Comparison of ENCODE assay signal across 8 cellular contexts in the genomic region with DNA sequence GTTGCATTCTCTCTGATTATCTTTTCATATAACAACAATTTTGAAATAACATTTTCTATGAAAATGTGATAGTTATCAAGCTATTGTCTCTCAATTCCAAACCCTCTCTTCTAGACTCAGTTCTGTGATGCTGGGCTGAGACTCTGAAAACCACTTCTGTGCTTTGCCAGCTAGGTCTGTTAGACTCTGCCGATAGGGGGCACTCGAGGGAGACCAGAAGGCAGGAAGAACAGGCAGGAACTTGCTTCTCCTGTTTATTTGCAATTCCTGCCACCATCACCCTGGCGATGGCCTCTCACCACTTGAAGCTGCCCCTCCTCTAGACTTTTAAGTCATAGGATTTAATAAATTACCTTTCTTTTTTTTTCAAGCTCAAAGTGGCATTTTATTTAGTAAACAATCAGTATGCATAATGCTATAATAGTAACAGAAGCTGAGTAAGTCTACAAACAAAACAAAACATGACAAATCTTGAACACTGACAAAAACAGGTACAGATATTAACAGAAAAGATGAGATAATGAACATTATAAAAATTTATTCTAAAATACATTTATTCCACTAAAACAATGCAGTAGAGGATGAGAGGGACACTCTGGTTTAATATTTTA. TPM values are rescaled to one million over a fixed set of nuclear protein-coding genes. Genes with fewer than 3 reads are reported as not detected.
A peak's percentile ranks its signal among the peaks of the same experiment; 100 is the strongest.
DNase-seq lines count a peak whose midpoint lies in the region; ATAC-seq, FAIRE-seq and TF ChIP-seq lines count a peak whose summit lies in the region.

No MANE protein-coding gene starts in this region.

- ATAC-seq in GM19452 (IDR thresholded peaks at IDR 0.05; ENCODE audit: unreplicated experiment) = peak; percentile 81
- peak; percentile 41 to 53 for ATAC-seq in activated T-cell treated with anti-CD3 and anti-CD28 coated beads, Interleukin-2, amount 50 U/mL, for 4 hours

- FAIRE-seq in HTR-8/SVneo (lab: Jason Lieb, UNC) = no peak

- no peaks in the 10 kb centered on the region for H3K9me3 Mint-ChIP-seq in activated T-cell treated with anti-CD3 and anti-CD28 coated beads, Interleukin-2, amount 50 U/mL, for 4 hours

- intact Hi-C loops in PC-9 (cut with micrococcal nuclease; ENCODE audit: unreplicated experiment) = loop anchor here (2.0 to 5.0 kb wide), 2 partner anchors 71 to 199 kb away; no protein-coding TSS in a partner anchor

- H3F3A ChIP-seq in PC-9 (ENCODE audit: insufficient read depth, low read depth) = 0 out of 2 replicates have a peak, but pooled peaks cover 13% of the 10 kb centered on the region

- H4K20me1 ChIP-seq in PC-9 (ENCODE audit: insufficient read depth) = no peaks in the 10 kb centered on the region

- H3K4me3 ChIP-seq in PC-9 (no peak overlapping the region), fibroblast of the aortic adventitia (ENCODE audit: low read depth, low read length) (no peak overlapping the region), parathyroid adenoma (ENCODE audit: low read depth, low read length) (no peak overlapping the region)

- H3K27me3 Mint-ChIP-seq in activated T-cell treated with anti-CD3 and anti-CD28 coated beads, Interleukin-2, amount 50 U/mL, for 4 hours (ENCODE audit: low read depth) = no peaks in the 10 kb centered on the region

- H3K9me2 ChIP-seq in PC-9 (ENCODE audit: insufficient read depth) = no peaks in the 10 kb centered on the region

- H3K27ac ChIP-seq in PC-9 = no peak overlapping the region
- no peak overlapping the region for H3K27ac ChIP-seq in parathyroid adenoma

- POLR2A ChIA-PET in PC-9 (lab: Charles Lee; ENCODE audit: unreplicated experiment) = no interaction called here

- H3K27me3 ChIP-seq in PC-9 (ENCODE audit: insufficient read depth, low read depth) (no peaks in the 10 kb centered on the region), parathyroid adenoma (ENCODE audit: control insufficient read depth, insufficient read depth, low read length) (no peaks in the 10 kb centered on the region)

- peaks cover 4% of the 10 kb centered on the region for H3K4me1 Mint-ChIP-seq in activated T-cell treated with anti-CD3 and anti-CD28 coated beads, Interleukin-2, amount 50 U/mL, for 4 hours (ENCODE audit: low read depth)

- H3K36me3 ChIP-seq in PC-9 (ENCODE audit: low read depth) = no peaks in the 10 kb centered on the region
- no peaks in the 10 kb centered on the region for H3K36me3 ChIP-seq in parathyroid adenoma (ENCODE audit: control insufficient read depth, insufficient read depth, low read length)

- H2AFZ ChIP-seq in PC-9 = no peak overlapping the region
- no peak overlapping the region for H2AFZ ChIP-seq in parathyroid adenoma

- H3K4me1 ChIP-seq in PC-9 (replicated peaks; ENCODE audit: insufficient read depth) (peaks cover 44% of the 10 kb centered on the region), parathyroid adenoma (no peaks in the 10 kb centered on the region)

- BruUV-seq in PC-9 (replicated peaks; lab: Mats Ljungman, UMichigan) = no TSS peak

- H3K4me3 Mint-ChIP-seq in activated T-cell treated with anti-CD3 and anti-CD28 coated beads, Interleukin-2, amount 50 U/mL, for 4 hours = no peak overlapping the region

- DNase-seq in COR-L47 (lab: John Stamatoyannopoulos, UW) (peak; percentile 70), HTR-8/SVneo (ENCODE audit: insufficient read length, low spot score) (peak; percentile 33), PC-9 (peak; percentile 59 to 71), fibroblast of the aortic adventitia (ENCODE audit: low read depth) (peak; percentile 69), ureter (ENCODE audit: low spot score) (peak; percentile 87)
- DNase-seq in activated T-cell treated with anti-CD3 and anti-CD28 coated beads, Interleukin-2, amount 50 U/mL, for 4 hours = peak; percentile 52

- H3K4me2 ChIP-seq in PC-9 (no peak overlapping the region; the same call in 1 of the 2 replicates), parathyroid adenoma (ENCODE audit: low read length) (no peak overlapping the region)

- H3K79me2 ChIP-seq in PC-9 (ENCODE audit: low read depth) = no peaks in the 10 kb centered on the region
- no peaks in the 10 kb centered on the region for H3K79me2 ChIP-seq in parathyroid adenoma

- H3K9ac ChIP-seq in parathyroid adenoma = no peak overlapping the region

- H3K36me3 Mint-ChIP-seq in activated T-cell treated with anti-CD3 and anti-CD28 coated beads, Interleukin-2, amount 50 U/mL, for 4 hours (ENCODE audit: insufficient read depth) = peaks cover 12% of the 10 kb centered on the region

- H3K9me3 ChIP-seq in PC-9 (ENCODE audit: insufficient read depth, low read depth) (no peaks in the 10 kb centered on the region), parathyroid adenoma (ENCODE audit: control insufficient read depth, low read length) (no peaks in the 10 kb centered on the region)

- CTCF ChIA-PET in PC-9 (lab: Charles Lee) = interaction anchor here (1.2 kb wide), 2 partner anchors 70 to 89 kb away, joined by 3 to 4 read pairs; no protein-coding TSS in a partner anchor

- TF ChIP-seq CTCF in PC-9 (conservative IDR thresholded peaks at IDR 0.05) (peak; percentile 80), fibroblast of the aortic adventitia (IDR thresholded peaks at IDR 0.05; ENCODE audit: insufficient read depth, low read length) (peak; percentile 78), parathyroid adenoma (IDR thresholded peaks at IDR 0.05) (peak; percentile 28)

RNA-seq across cellular contexts. Expression of a gene that starts 49.7 kb away (rescaled TPM):
- total RNA-seq in PC-9 (2021) (0.25 TPM in 1 of 2 replicates, not detected in the other), fibroblast of the aortic adventitia (ENCODE audit: low replicate concordance) (0.63 TPM in 1 of 2 replicates, not detected in the other), ureter (14.5 TPM)
- under 1 TPM; 0.16 to 0.71 (median 0.26) TPM for total RNA-seq in activated T-cell treated with anti-CD3 and anti-CD28 coated beads, Interleukin-2, amount 50 U/mL, for 4 hours

Comparison
In these comparisons a context has a peak if more than half of its experiments do, and no peak if none do; other contexts are left out.
1. DNase-seq: peak in every context shown above with its lines; median percentile 87 in ureter; 70 in COR-L47; 69 in fibroblast of the aortic adventitia; 65 in PC-9; 52 in activated T-cell treated with anti-CD3 and anti-CD28 coated beads, Interleukin-2, amount 50 U/mL, for 4 hours; 33 in HTR-8/SVneo.
2. CTCF ChIP-seq: peak in every context shown above with its lines; median percentile 80 in PC-9; 78 in fibroblast of the aortic adventitia; 28 in parathyroid adenoma.